ENCODE assay signal across 24 cellular contexts in genomic region chr2:212264227-212264626, GRCh38.
"Had no signal": no experiment of that assay in that cellular context is flagged by ENCODE, and none has a peak within 500 bp of the region (broad histone marks: within the 10 kb centered on the region; RNA-seq: fewer than 3 reads in every experiment).

No MANE protein-coding gene starts in this region.

- DNase-seq: activated B cell treated with CpG ODN at 0.5 μM for 24 hours; activated CD4-positive, alpha-beta T cell treated with anti-CD3 and anti-CD28 coated beads for 1 hour; activated CD4-positive, alpha-beta T cell treated with anti-CD3 and anti-CD28 coated beads, Interleukin-2, amount 10 ng/mL, durations not matched to agents 24 days and 14 days; activated CD4-positive, alpha-beta T cell treated with anti-CD3 and anti-CD28 coated beads, Interleukin-2, amount 50 U/mL, for 48 hours; activated effector memory CD4-positive, alpha-beta T cell treated with anti-CD3 and anti-CD28 coated beads, Interleukin-2, amount 50 U/mL, for 16 hours; activated naive CD4-positive, alpha-beta T cell treated with Interleukin-2 at 50 U/mL for 16 hours; activated naive CD8-positive, alpha-beta T cell treated with anti-CD3 and anti-CD28 coated beads, Interleukin-2, amount 50 U/mL, for 24 hours; activated T-cell treated with anti-CD3 and anti-CD28 coated beads, Interleukin-2, amount 50 U/mL, for 4 hours; amniotic stem cell; MG63; MV-4-11; NCI-H1092 treated with DMSO at 0.1 percent for 48 hours; NCI-H1417 treated with DMSO at 0.1 percent for 48 hours; NCI-H1694; NCI-H2029 treated with DMSO at 0.1 percent for 48 hours; NCI-H524 treated with DMSO at 0.1 percent for 48 hours; NCI-H82; Peyer's patch; SHP77 treated with DMSO at 0.1 percent for 48 hours; T-helper 17 cell; T-helper 9 cell had no signal

- H3K36me3 ChIP-seq: ascending aorta, MG63, Peyer's patch had no signal

- H3K27ac ChIP-seq: ascending aorta, Peyer's patch, RWPE1 had no signal

- H3K4me1 ChIP-seq: ascending aorta, Peyer's patch had no signal

- H3K9me3 ChIP-seq: ascending aorta, MG63, Peyer's patch had no signal

- H3K4me3 ChIP-seq: ascending aorta, MG63, Peyer's patch had no signal

- ATAC-seq: activated naive CD4-positive, alpha-beta T cell treated with anti-CD3 and anti-CD28 coated beads, Interleukin-2, amount 50 U/mL, for 72 hours; activated naive CD8-positive, alpha-beta T cell treated with anti-CD3 and anti-CD28 coated beads, Interleukin-2, amount 50 U/mL, for 24 hours; activated T-cell treated with anti-CD3 and anti-CD28 coated beads, Interleukin-2, amount 50 U/mL, for 4 hours; T-helper 17 cell had no signal

- H3K27me3 ChIP-seq: ascending aorta, MG63, Peyer's patch had no signal
